In the genomic region with DNA sequence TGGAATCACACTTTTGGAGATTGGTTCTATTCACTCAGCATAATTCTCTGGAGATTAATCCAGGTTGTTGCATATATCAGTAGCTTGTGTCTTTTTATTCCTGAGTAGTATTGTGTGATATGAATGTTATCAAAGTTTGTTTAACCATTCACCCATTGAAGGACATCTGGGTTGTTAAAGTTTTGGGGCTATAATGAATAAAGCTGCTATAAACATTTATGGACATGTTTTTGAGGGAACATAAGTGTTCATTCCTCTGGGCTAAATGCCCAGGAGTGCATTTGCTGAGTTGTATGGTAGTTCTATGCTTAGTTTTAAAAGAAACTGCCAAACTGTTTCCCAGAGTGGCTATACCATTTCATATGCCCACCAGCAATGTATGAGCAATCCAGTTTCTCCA, we compare ENCODE assay signal across 18 cellular contexts. TPM values are rescaled to one million over a fixed set of nuclear protein-coding genes. Genes with fewer than 3 reads are reported as not detected.
A peak's percentile ranks its signal among the peaks of the same experiment; 100 is the strongest.
DNase-seq lines count a peak whose midpoint lies in the region; ATAC-seq, FAIRE-seq and TF ChIP-seq lines count a peak whose summit lies in the region.
"Had no signal": no experiment of that assay in that cellular context is flagged by ENCODE, and none has a peak within 500 bp of the region (broad histone marks: within the 10 kb centered on the region; RNA-seq: fewer than 3 reads in every experiment).

No MANE protein-coding gene starts in this region.

- H4K20me1 ChIP-seq in K562 (replicated peaks; ENCODE audit: control insufficient read depth, insufficient read depth, low read length) = no peaks in the 10 kb centered on the region
- H4K20me1 ChIP-seq: BLaER1 had no signal

- TF ChIP-seq POLR2A in GM12892 (IDR thresholded peaks at IDR 0.05; ENCODE audit: low read depth, low read length) (no peak), K562 (conservative IDR thresholded peaks at IDR 0.05) (no peak)

- peak; percentile 62 for FAIRE-seq in GM12892 (lab: Jason Lieb, UNC)
- FAIRE-seq in K562 (lab: Jason Lieb, UNC) = no peak
- FAIRE-seq: GM18507, H54 had no signal

- no TSS peak for BruUV-seq in K562 (replicated peaks; lab: Mats Ljungman, UMichigan)

- POLR2A ChIA-PET in K562 (lab: Yijun Ruan, JAX) = no interaction called here

- TF ChIP-seq RAD21 in K562 (CRISPR knock-in tag; conservative IDR thresholded peaks at IDR 0.05 in 1 of 2, IDR thresholded peaks at IDR 0.05 in 1 of 2) = no peak

- intact Hi-C loops in K562 (cut with micrococcal nuclease) = no loop called here
- intact Hi-C loops in mucosa of descending colon (cut with DNase I, micrococcal nuclease) = no loop called here

- in situ Hi-C loops in K562 (cut with MboI) = no loop called here

- H3K36me3 ChIP-seq in K562 (ENCODE audit: control insufficient read depth, insufficient read depth, low read length) (peaks cover 65% of the 10 kb centered on the region), mucosa of descending colon (ENCODE audit: low read depth) (no peaks in the 10 kb centered on the region)

- CTCF ChIA-PET in K562 (lab: Yijun Ruan, JAX; ENCODE audit: low intra/inter-chr PET ratio) = no interaction called here

- H3K4me3 ChIP-seq in K562 (no peak overlapping the region), mucosa of descending colon (no peak overlapping the region), coronary artery (no peak overlapping the region)
- H3K4me3 ChIP-seq: BLaER1 had no signal

- TF ChIP-seq EP300 in K562 (IDR thresholded peaks at IDR 0.05; ENCODE audit: low read length) = no peak

- H3K9me3 ChIP-seq in K562 (replicated peaks; ENCODE audit: control insufficient read depth, insufficient read depth, low read depth, low read length) = peaks cover 3% of the 10 kb centered on the region; the same call in 1 of the 2 replicates
- H3K9me3 ChIP-seq in mucosa of descending colon = no peaks in the 10 kb centered on the region

- no peak overlapping the region for H3K4me2 ChIP-seq in K562 (ENCODE audit: insufficient read depth, low read length)
- H3K4me2 ChIP-seq: BLaER1 had no signal

- H3K27me3 ChIP-seq in K562 (ENCODE audit: control insufficient read depth in 2 of 2, insufficient read depth in 2 of 2, low read length in 2 of 2) = no peaks in the 10 kb centered on the region
- H3K27me3 ChIP-seq: BLaER1 had no signal

- no peaks in the 10 kb centered on the region for H3K9me1 ChIP-seq in K562 (ENCODE audit: control insufficient read depth, insufficient read depth, low read length)

- H3K27ac ChIP-seq in K562 (ENCODE audit: extremely low read depth, low read depth, low read length) (no peak overlapping the region), coronary artery (no peak overlapping the region)
- H3K27ac ChIP-seq: BLaER1, HL-60 had no signal

- no peak overlapping the region for H3K9ac ChIP-seq in K562 (ENCODE audit: insufficient read depth in 1 of 2, low read depth in 2 of 2, low read length in 2 of 2)
- H3K9ac ChIP-seq: BLaER1 had no signal

- ATAC-seq in K562 = no peak
- peak; percentile 90 for ATAC-seq in mucosa of descending colon
- ATAC-seq in HG02642 (IDR thresholded peaks at IDR 0.05; ENCODE audit: poor library complexity, unreplicated experiment) = no peak
- ATAC-seq: HCT116 had no signal

- TF ChIP-seq CTCF in K562 (IDR thresholded peaks at IDR 0.05 in 2 of 3, conservative IDR thresholded peaks at IDR 0.05 in 1 of 3; ENCODE audit: insufficient read depth in 2 of 3, low read depth in 1 of 3, low read length in 3 of 3) = no peak
- TF ChIP-seq CTCF in mucosa of descending colon (IDR thresholded peaks at IDR 0.05) = no peak
- no peak for TF ChIP-seq CTCF in coronary artery (IDR thresholded peaks at IDR 0.05)

- no peaks in the 10 kb centered on the region for H3K79me2 ChIP-seq in K562 (ENCODE audit: control insufficient read depth, insufficient read depth, low read length)

- H3K4me1 ChIP-seq in K562 (replicated peaks in 1 of 2; ENCODE audit: control insufficient read depth in 2 of 2, insufficient read depth in 2 of 2, low read length in 2 of 2) (no peaks in the 10 kb centered on the region), mucosa of descending colon (ENCODE audit: low read depth) (peaks cover 9% of the 10 kb centered on the region)
- H3K4me1 ChIP-seq: BLaER1 had no signal

- H2AFZ ChIP-seq in K562 (ENCODE audit: low read depth, low read length) = no peak overlapping the region

- DNase-seq in GM12892 (ENCODE audit: insufficient read length) = no peak
- DNase-seq in K562 (ENCODE audit: extremely low read depth in 1 of 4, low spot score in 3 of 4) = no peak
- peak; percentile 35 for DNase-seq in fibroblast of peridontal ligament (ENCODE audit: extremely low read depth)
- DNase-seq in mucosa of descending colon = peak in 1 of 3 donors; percentile 45
- no peak for DNase-seq in NCI-H774 (lab: John Stamatoyannopoulos, UW)
- no peak for DNase-seq in coronary artery (ENCODE audit: low spot score)
- no peak for DNase-seq in stimulated activated CD4-positive, alpha-beta T cell treated with anti-CD3 and anti-CD28 coated beads, Interleukin-4, amount 100 ng/mL, for 4 hours
- DNase-seq: 8988T; AML-193; CD8-positive, alpha-beta memory T cell; DMS53; GF-D8 had no signal

TF ChIP-seq in K562, 482 proteins besides CTCF, POLR2A, EP300 and RAD21:
- TF ChIP-seq ZNF239 (CRISPR knock-in tag; IDR thresholded peaks at IDR 0.05) = no peak
- TF ChIP-seq RBM25 (IDR thresholded peaks at IDR 0.05; ENCODE audit: low read depth, low read length, severe bottlenecking) = peak; percentile 48

RNA-seq across cellular contexts. Expression of a gene that starts 21.8 kb away (rescaled TPM):
- polyA plus RNA-seq in GM12892 (2012; ENCODE audit: missing spikeins) = 0.89 TPM
- total RNA-seq in K562 (2011; cell fraction: chromatin; rRNA removed; ENCODE audit: low replicate concordance) = not detected in 2 replicates
- total RNA-seq in K562 (2011; cell fraction: nucleolus; rRNA removed) = not detected in 2 replicates
- not detected in 2 replicates for total RNA-seq in K562 (2011; cell fraction: nucleoplasm; rRNA removed)
- not detected in 2 replicates for total RNA-seq in K562 (2014; rRNA removed)
- not detected in 2 replicates for total RNA-seq in K562 (2014; rRNA removed; fragmentation: Illumina TruSeq; extraction: Trizol)
- not detected in 2 replicates for total RNA-seq in K562 (2015; rRNA removed; fragmentation: Illumina TruSeq; extraction: Trizol)
- not detected in 2 replicates for total RNA-seq in K562 (2021)
- not detected in 2 replicates for polyA plus RNA-seq in K562 (2011; rRNA removed)
- polyA plus RNA-seq in K562 (2011; cell fraction: cytosol; rRNA removed) = not detected in 2 replicates
- not detected in 2 replicates for polyA plus RNA-seq in K562 (2011; cell fraction: nucleus; rRNA removed)
- polyA plus RNA-seq in K562 (2012) = not detected in 2 replicates
- not detected in 2 replicates for polyA plus RNA-seq in K562 (2014; fragmentation: Illumina TruSeq; extraction: Trizol)
- polyA plus RNA-seq in K562 (2014; fragmentation: Nextera tagmentation; extraction: Ambion mirVana) = under 1 TPM in 1 of 2 experiments, not detected in 1; 0.45 TPM
- not detected in 2 replicates for polyA plus RNA-seq in K562 (2014; rRNA removed)
- polyA minus RNA-seq in K562 (2011; rRNA and poly(A)+ RNA removed) = not detected in 2 replicates
- polyA minus RNA-seq in K562 (2011; cell fraction: cytosol; rRNA and poly(A)+ RNA removed) = not detected in 2 replicates
- polyA minus RNA-seq in K562 (2011; cell fraction: nucleus; rRNA and poly(A)+ RNA removed) = not detected in 2 replicates
- not detected for total RNA-seq in mucosa of descending colon
- total RNA-seq: CD8-positive, alpha-beta memory T cell had no signal
